Comparison of ENCODE assay signal across 8 cellular contexts in genomic region chr13:77026255-77026782, GRCh38. TPM values are rescaled to one million over a fixed set of nuclear protein-coding genes. Genes with fewer than 3 reads are reported as not detected.
DNase-seq lines count a peak whose midpoint lies in the region; ATAC-seq and TF ChIP-seq lines count a peak whose summit lies in the region.

No MANE protein-coding gene starts in this region.

- H3K36me3 Mint-ChIP-seq in activated CD8-positive, alpha-beta T cell treated with anti-CD3 and anti-CD28 coated beads for 36 hours (ENCODE audit: low read depth): peaks cover 23% of the 10 kb centered on the region
- H3K36me3 Mint-ChIP-seq in memory B cell: peaks cover 7% of the 10 kb centered on the region

- no peak for TF ChIP-seq CTCF in activated CD8-positive, alpha-beta T cell treated with anti-CD3 and anti-CD28 coated beads for 36 hours (IDR thresholded peaks at IDR 0.05)

- peak overlapping the region; percentile 98 for H3K4me3 Mint-ChIP-seq in activated CD8-positive, alpha-beta T cell treated with anti-CD3 and anti-CD28 coated beads for 36 hours
- H3K4me3 Mint-ChIP-seq in memory B cell: peak overlapping the region; percentile 97

- DNase-seq in AG08395 (ENCODE audit: low spot score) (peak; percentile 70), NCI-H69 (lab: John Stamatoyannopoulos, UW) (peak; percentile 87), memory B cell (ENCODE audit: low spot score in 2 of 2) (peak; percentile 65 to 68)
- peak; percentile 92 for DNase-seq in activated CD8-positive, alpha-beta T cell treated with anti-CD3 and anti-CD28 coated beads for 36 hours
- peak; percentile 72 for DNase-seq in effector CD4-positive, alpha-beta T cell
- peak; percentile 56 for DNase-seq in stimulated activated CD8-positive, alpha-beta memory T cell treated with anti-CD3 and anti-CD28 coated beads, Interleukin-12 subunit alpha, Interleukin-12 subunit beta, amount 100 ng/mL, for 4 hours (ENCODE audit: low read depth)

- CTCF ChIA-PET in activated CD8-positive, alpha-beta T cell treated with anti-CD3 and anti-CD28 coated beads for 36 hours (lab: Charles Lee): interaction anchor here (1.4 to 3.5 kb wide), 3 partner anchors 10 to 451 kb away, joined by 4 to 15 read pairs (median 10); no protein-coding TSS in a partner anchor

- peak; percentile 42 for ATAC-seq in GM18870 (IDR thresholded peaks at IDR 0.05; ENCODE audit: unreplicated experiment)
- ATAC-seq in HG03135 (IDR thresholded peaks at IDR 0.05; ENCODE audit: unreplicated experiment): peak; percentile 57
- peak; percentile 74 for ATAC-seq in activated CD8-positive, alpha-beta T cell treated with anti-CD3 and anti-CD28 coated beads for 36 hours
- ATAC-seq in memory B cell (ENCODE audit: low read depth): peak; percentile 62

- peak overlapping the region; percentile 91 for H3K27ac Mint-ChIP-seq in activated CD8-positive, alpha-beta T cell treated with anti-CD3 and anti-CD28 coated beads for 36 hours
- peak overlapping the region; percentile 92 for H3K27ac Mint-ChIP-seq in memory B cell

- intact Hi-C loops in activated CD8-positive, alpha-beta T cell treated with anti-CD3 and anti-CD28 coated beads for 36 hours (cut with micrococcal nuclease): loop anchor here (2.0 to 10.0 kb wide), 3 partner anchors 34 to 668 kb away; partner anchors contain the start of genes CLN5, MYCBP2 and SLAIN1

- POLR2A ChIA-PET in activated CD8-positive, alpha-beta T cell treated with anti-CD3 and anti-CD28 coated beads for 36 hours (lab: Charles Lee): interaction anchor here (0.6 to 4.7 kb wide), 18 partner anchors 8 to 303 kb away, joined by 3 to 49 read pairs (median 6); partner anchors contain the start of genes CLN5 and MYCBP2

- peaks cover 46% of the 10 kb centered on the region for H3K4me1 Mint-ChIP-seq in activated CD8-positive, alpha-beta T cell treated with anti-CD3 and anti-CD28 coated beads for 36 hours (ENCODE audit: low read depth)
- peaks cover 35% of the 10 kb centered on the region for H3K4me1 Mint-ChIP-seq in memory B cell

- no peaks in the 10 kb centered on the region for H3K9me3 Mint-ChIP-seq in activated CD8-positive, alpha-beta T cell treated with anti-CD3 and anti-CD28 coated beads for 36 hours
- H3K9me3 Mint-ChIP-seq in memory B cell: no peaks in the 10 kb centered on the region

- H3K27me3 Mint-ChIP-seq in activated CD8-positive, alpha-beta T cell treated with anti-CD3 and anti-CD28 coated beads for 36 hours: no peaks in the 10 kb centered on the region
- no peaks in the 10 kb centered on the region for H3K27me3 Mint-ChIP-seq in memory B cell

RNA-seq across cellular contexts. Expression of gene FBXL3, which starts 0.6 kb away (rescaled TPM):
- 10 to 100 TPM; 32.8 to 34.3 TPM for total RNA-seq in activated CD8-positive, alpha-beta T cell treated with anti-CD3 and anti-CD28 coated beads for 36 hours

RNA-seq across cellular contexts. Expression of gene CLN5, which starts 34.4 kb away (rescaled TPM):
- total RNA-seq in activated CD8-positive, alpha-beta T cell treated with anti-CD3 and anti-CD28 coated beads for 36 hours: 10 to 100 TPM; 14.5 to 16.9 TPM

Comparison
In these comparisons a context has a peak if more than half of its experiments do, and no peak if none do; other contexts are left out.
1. Peak in every context shown above with its lines: DNase-seq and ATAC-seq.